Comparison of ENCODE assay signal across 25 cellular contexts in genomic region chr21:35437941-35438340, GRCh38.
DNase-seq lines count a peak whose midpoint lies in the region; ATAC-seq and TF ChIP-seq lines count a peak whose summit lies in the region.
"Had no signal": no experiment of that assay in that cellular context is flagged by ENCODE, and none has a peak within 500 bp of the region (broad histone marks: within the 10 kb centered on the region; RNA-seq: fewer than 3 reads in every experiment).

No MANE protein-coding gene starts in this region.

- TF ChIP-seq CTCF in MM.1S (IDR thresholded peaks at IDR 0.05; ENCODE audit: low read length): no peak
- TF ChIP-seq CTCF in type B pancreatic cell (conservative IDR thresholded peaks at IDR 0.05): no peak

- H3K27me3 Mint-ChIP-seq in activated naive CD4-positive, alpha-beta T cell treated with anti-CD3 and anti-CD28 coated beads, Interleukin-2, amount 50 U/mL, for 24 hours: no peaks in the 10 kb centered on the region
- peaks cover 3% of the 10 kb centered on the region for H3K27me3 Mint-ChIP-seq in activated naive CD4-positive, alpha-beta T cell treated with anti-CD3 and anti-CD28 coated beads, Interleukin-2, amount 10 ng/mL, durations not matched to agents 7 days and 5 days
- peaks cover 9% of the 10 kb centered on the region for H3K27me3 Mint-ChIP-seq in dendritic cell treated with granulocyte-macrophage colony-stimulating factor and Interleukin-4, amounts not matched to agents 40 ng/mL and 50 ng/mL, for 4 days
- H3K27me3 Mint-ChIP-seq in stimulated activated naive B cell treated with anti-CD40 and anti-IgM and Interleukin-4, amounts not matched to agents 10 μg/mL and 1 μg/mL and 100 μg/mL, for 72 hours: no peaks in the 10 kb centered on the region
- peaks cover 27% of the 10 kb centered on the region for H3K27me3 Mint-ChIP-seq in type B pancreatic cell

- no peaks in the 10 kb centered on the region for H4K20me1 ChIP-seq in MM.1S (ENCODE audit: insufficient read depth, low read length)

- no peaks in the 10 kb centered on the region for H3F3A ChIP-seq in MM.1S (ENCODE audit: insufficient read depth, low read length)

- no peak overlapping the region for H3K27ac ChIP-seq in MM.1S (ENCODE audit: low read length)
- H3K27ac ChIP-seq: GM23248, Peyer's patch had no signal

- H3K79me2 ChIP-seq in MM.1S (ENCODE audit: low read length): no peaks in the 10 kb centered on the region

- peaks cover 7% of the 10 kb centered on the region for H3K9me3 Mint-ChIP-seq in activated naive CD4-positive, alpha-beta T cell treated with anti-CD3 and anti-CD28 coated beads, Interleukin-2, amount 50 U/mL, for 24 hours
- H3K9me3 Mint-ChIP-seq in activated naive CD4-positive, alpha-beta T cell treated with anti-CD3 and anti-CD28 coated beads, Interleukin-2, amount 10 ng/mL, durations not matched to agents 7 days and 5 days: peaks cover 21% of the 10 kb centered on the region
- H3K9me3 Mint-ChIP-seq in dendritic cell treated with granulocyte-macrophage colony-stimulating factor and Interleukin-4, amounts not matched to agents 40 ng/mL and 50 ng/mL, for 4 days: peaks cover 21% of the 10 kb centered on the region
- peaks cover 12 to 16% of the 10 kb centered on the region in 2 donors for H3K9me3 Mint-ChIP-seq in stimulated activated naive B cell treated with anti-CD40 and anti-IgM and Interleukin-4, amounts not matched to agents 10 μg/mL and 1 μg/mL and 100 μg/mL, for 72 hours
- no peaks in the 10 kb centered on the region for H3K9me3 Mint-ChIP-seq in type B pancreatic cell

- peaks cover 3% of the 10 kb centered on the region for H3K36me3 Mint-ChIP-seq in activated naive CD4-positive, alpha-beta T cell treated with anti-CD3 and anti-CD28 coated beads, Interleukin-2, amount 50 U/mL, for 24 hours
- no peaks in the 10 kb centered on the region for H3K36me3 Mint-ChIP-seq in activated naive CD4-positive, alpha-beta T cell treated with anti-CD3 and anti-CD28 coated beads, Interleukin-2, amount 10 ng/mL, durations not matched to agents 7 days and 5 days
- peaks cover 13% of the 10 kb centered on the region for H3K36me3 Mint-ChIP-seq in dendritic cell treated with granulocyte-macrophage colony-stimulating factor and Interleukin-4, amounts not matched to agents 40 ng/mL and 50 ng/mL, for 4 days (ENCODE audit: low read depth)
- H3K36me3 Mint-ChIP-seq in stimulated activated naive B cell treated with anti-CD40 and anti-IgM and Interleukin-4, amounts not matched to agents 10 μg/mL and 1 μg/mL and 100 μg/mL, for 72 hours: peaks cover 0 to 10% of the 10 kb centered on the region in 2 donors
- no peaks in the 10 kb centered on the region for H3K36me3 Mint-ChIP-seq in type B pancreatic cell
- H3K36me3 Mint-ChIP-seq: CD14-positive monocyte had no signal

- intact Hi-C loops in dendritic cell treated with granulocyte-macrophage colony-stimulating factor and Interleukin-4, amounts not matched to agents 40 ng/mL and 50 ng/mL, for 4 days (cut with micrococcal nuclease): no loop called here
- intact Hi-C loops in posterior vena cava (cut with DNase I): no loop called here

- no peak overlapping the region for H3K9ac ChIP-seq in MM.1S (ENCODE audit: low read length)
- H3K9ac ChIP-seq: GM23248 had no signal

- H3K27ac Mint-ChIP-seq in activated naive CD4-positive, alpha-beta T cell treated with anti-CD3 and anti-CD28 coated beads, Interleukin-2, amount 50 U/mL, for 24 hours: peak overlapping the region; percentile 79
- H3K27ac Mint-ChIP-seq in activated naive CD4-positive, alpha-beta T cell treated with anti-CD3 and anti-CD28 coated beads, Interleukin-2, amount 10 ng/mL, durations not matched to agents 7 days and 5 days: no peak overlapping the region
- peak overlapping the region; percentile 46 for H3K27ac Mint-ChIP-seq in dendritic cell treated with granulocyte-macrophage colony-stimulating factor and Interleukin-4, amounts not matched to agents 40 ng/mL and 50 ng/mL, for 4 days
- H3K27ac Mint-ChIP-seq in stimulated activated naive B cell treated with anti-CD40 and anti-IgM and Interleukin-4, amounts not matched to agents 10 μg/mL and 1 μg/mL and 100 μg/mL, for 72 hours: peak overlapping the region; percentile 80
- no peak overlapping the region for H3K27ac Mint-ChIP-seq in type B pancreatic cell
- H3K27ac Mint-ChIP-seq: CD14-positive monocyte, H9, HFFc6 had no signal

- peaks cover 8% of the 10 kb centered on the region for H3K4me1 ChIP-seq in MM.1S (ENCODE audit: low read length)

- peaks cover 36% of the 10 kb centered on the region for H3K4me1 Mint-ChIP-seq in activated naive CD4-positive, alpha-beta T cell treated with anti-CD3 and anti-CD28 coated beads, Interleukin-2, amount 50 U/mL, for 24 hours
- H3K4me1 Mint-ChIP-seq in activated naive CD4-positive, alpha-beta T cell treated with anti-CD3 and anti-CD28 coated beads, Interleukin-2, amount 10 ng/mL, durations not matched to agents 7 days and 5 days: peaks cover 22% of the 10 kb centered on the region
- peaks cover 17% of the 10 kb centered on the region for H3K4me1 Mint-ChIP-seq in dendritic cell treated with granulocyte-macrophage colony-stimulating factor and Interleukin-4, amounts not matched to agents 40 ng/mL and 50 ng/mL, for 4 days (ENCODE audit: low read depth)
- peaks cover 20% of the 10 kb centered on the region in 2 donors for H3K4me1 Mint-ChIP-seq in stimulated activated naive B cell treated with anti-CD40 and anti-IgM and Interleukin-4, amounts not matched to agents 10 μg/mL and 1 μg/mL and 100 μg/mL, for 72 hours
- H3K4me1 Mint-ChIP-seq in type B pancreatic cell (ENCODE audit: unreplicated experiment): no peaks in the 10 kb centered on the region

- H2AFZ ChIP-seq in MM.1S (ENCODE audit: low read length): no peak overlapping the region
- H2AFZ ChIP-seq: GM23248 had no signal

- H3K9me2 ChIP-seq in MM.1S (replicated peaks; ENCODE audit: insufficient read depth, low read length): no peaks in the 10 kb centered on the region

- H3K4me3 ChIP-seq in MM.1S (ENCODE audit: low read length): no peak overlapping the region
- H3K4me3 ChIP-seq: GM23248, Peyer's patch, SJCRH30 had no signal

- 0 out of 2 replicates have a peak overlapping the region, but pooled peaks have one; percentile 7 for H3K4me2 ChIP-seq in MM.1S (ENCODE audit: low read depth, low read length)

- H3K36me3 ChIP-seq in MM.1S (replicated peaks; ENCODE audit: insufficient read depth, low read length): no peaks in the 10 kb centered on the region
- H3K36me3 ChIP-seq: Peyer's patch, SJCRH30 had no signal

- no peaks in the 10 kb centered on the region for H3K27me3 ChIP-seq in MM.1S (replicated peaks; ENCODE audit: insufficient read depth, low read length)
- H3K27me3 ChIP-seq: Peyer's patch, SJCRH30 had no signal

- H3K9me3 ChIP-seq in MM.1S (replicated peaks; ENCODE audit: insufficient read depth, low read length): no peaks in the 10 kb centered on the region
- H3K9me3 ChIP-seq: SJCRH30 had no signal

- no peak for ATAC-seq in stimulated activated naive B cell treated with anti-CD40 and anti-IgM and Interleukin-4, amounts not matched to agents 10 μg/mL and 1 μg/mL and 100 μg/mL, for 72 hours (replicated peaks)
- ATAC-seq in HG03378 (IDR thresholded peaks at IDR 0.05; ENCODE audit: unreplicated experiment): no peak

- CTCF ChIA-PET in activated naive CD4-positive, alpha-beta T cell treated with anti-CD3 and anti-CD28 coated beads, Interleukin-2, amount 10 ng/mL, durations not matched to agents 7 days and 5 days (lab: Charles Lee): interaction anchor here (1.0 to 1.7 kb wide), 2 partner anchors 66 to 70 kb away, joined by 3 to 4 read pairs; no protein-coding TSS in a partner anchor

- no peak for DNase-seq in activated naive CD4-positive, alpha-beta T cell treated with anti-CD3 and anti-CD28 coated beads, Interleukin-2, amount 10 ng/mL, durations not matched to agents 7 days and 5 days
- DNase-seq in MM.1S (no peak), type B pancreatic cell (ENCODE audit: extremely low spot score, unreplicated experiment) (no peak), posterior vena cava (ENCODE audit: low spot score) (no peak)
- no peak for DNase-seq in stimulated activated naive B cell treated with anti-CD40 and anti-IgM and Interleukin-4, amounts not matched to agents 10 μg/mL and 1 μg/mL and 100 μg/mL, for 72 hours
- DNase-seq: 8988T; AML-193; COR-L47; DMS153; GM23248; H9; HFFc6; KG1; NCI-H1092 treated with DMSO at 0.1 percent for 48 hours; NCI-H1436 treated with DMSO at 0.1 percent for 48 hours; NCI-H1930; NCI-H510A treated with DMSO at 0.1 percent for 48 hours; NCI-H748 treated with DMSO at 0.1 percent for 48 hours; NK-92 treated with Interleukin-12 subunit alpha and Interleukin-12 subunit beta, amount 100 ng/mL, for 24 hours had no signal

- no peak overlapping the region for H3K4me3 Mint-ChIP-seq in activated naive CD4-positive, alpha-beta T cell treated with anti-CD3 and anti-CD28 coated beads, Interleukin-2, amount 50 U/mL, for 24 hours
- H3K4me3 Mint-ChIP-seq in activated naive CD4-positive, alpha-beta T cell treated with anti-CD3 and anti-CD28 coated beads, Interleukin-2, amount 10 ng/mL, durations not matched to agents 7 days and 5 days: no peak overlapping the region
- H3K4me3 Mint-ChIP-seq in dendritic cell treated with granulocyte-macrophage colony-stimulating factor and Interleukin-4, amounts not matched to agents 40 ng/mL and 50 ng/mL, for 4 days: no peak overlapping the region
- no peak overlapping the region for H3K4me3 Mint-ChIP-seq in stimulated activated naive B cell treated with anti-CD40 and anti-IgM and Interleukin-4, amounts not matched to agents 10 μg/mL and 1 μg/mL and 100 μg/mL, for 72 hours
- H3K4me3 Mint-ChIP-seq in type B pancreatic cell: no peak overlapping the region
- H3K4me3 Mint-ChIP-seq: H9, HFFc6 had no signal

Comparison
In these comparisons a context has a peak if more than half of its experiments do, and no peak if none do; other contexts are left out.
1. H3K27ac Mint-ChIP-seq: peak in activated naive CD4-positive, alpha-beta T cell treated with anti-CD3 and anti-CD28 coated beads, Interleukin-2, amount 50 U/mL, for 24 hours (single experiment), dendritic cell treated with granulocyte-macrophage colony-stimulating factor and Interleukin-4, amounts not matched to agents 40 ng/mL and 50 ng/mL, for 4 days (single experiment) and stimulated activated naive B cell treated with anti-CD40 and anti-IgM and Interleukin-4, amounts not matched to agents 10 μg/mL and 1 μg/mL and 100 μg/mL, for 72 hours (single experiment); none in activated naive CD4-positive, alpha-beta T cell treated with anti-CD3 and anti-CD28 coated beads, Interleukin-2, amount 10 ng/mL, durations not matched to agents 7 days and 5 days (single experiment) and type B pancreatic cell (single experiment).